Comparison of ENCODE assay signal across 24 cellular contexts in genomic region chr2:158695287-158695686, GRCh38.
"Had no signal": no experiment of that assay in that cellular context is flagged by ENCODE, and none has a peak within 500 bp of the region (broad histone marks: within the 10 kb centered on the region; RNA-seq: fewer than 3 reads in every experiment).

No MANE protein-coding gene starts in this region.

- DNase-seq: effector memory CD8-positive, alpha-beta T cell; erythroblast; esophagus squamous epithelium; foreskin melanocyte; glutamatergic neuron; heart right ventricle; hippocampal formation; left cardiac atrium; left lung; mesenchymal stem cell; mucosa of descending colon; naive B cell; pancreas; stimulated activated CD4-positive, alpha-beta T cell treated with anti-CD3 and anti-CD28 coated beads, Interleukin-12 subunit alpha, Interleukin-12 subunit beta, amount 100 ng/mL, for 4 hours; stimulated activated CD4-positive, alpha-beta T cell treated with anti-CD3 and anti-CD28 coated beads, Interleukin-1b, Interleukin-23, amount 100 ng/mL, for 48 hours; stimulated activated CD4-positive, alpha-beta T cell treated with anti-CD3 and anti-CD28 coated beads, Interleukin-4, amount 100 ng/mL, for 1 hour; stimulated activated CD8-positive, alpha-beta memory T cell treated with anti-CD3 and anti-CD28 coated beads, Interleukin-4, amount 100 ng/mL, for 48 hours; stimulated activated naive CD4-positive, alpha-beta T cell; stimulated activated naive CD8-positive, alpha-beta T cell treated with anti-CD3 and anti-CD28 coated beads, Interleukin-15, amount 100 ng/mL, for 72 hours; transverse colon; upper lobe of right lung; uterus had no signal

- ATAC-seq: effector memory CD8-positive, alpha-beta T cell; heart right ventricle; left cardiac atrium; left lung; mucosa of descending colon; natural killer cell treated with Interleukin-12 subunit alpha and Interleukin-12 subunit beta and Interleukin-15 and Interleukin-18, amount 100 ng/mL, for 72 hours; pancreas; sciatic nerve; stimulated activated naive CD8-positive, alpha-beta T cell treated with anti-CD3 and anti-CD28 coated beads, Interleukin-15, amount 100 ng/mL, for 72 hours; upper lobe of right lung had no signal
